ENCODE assay signal across 29 cellular contexts in the genomic region with DNA sequence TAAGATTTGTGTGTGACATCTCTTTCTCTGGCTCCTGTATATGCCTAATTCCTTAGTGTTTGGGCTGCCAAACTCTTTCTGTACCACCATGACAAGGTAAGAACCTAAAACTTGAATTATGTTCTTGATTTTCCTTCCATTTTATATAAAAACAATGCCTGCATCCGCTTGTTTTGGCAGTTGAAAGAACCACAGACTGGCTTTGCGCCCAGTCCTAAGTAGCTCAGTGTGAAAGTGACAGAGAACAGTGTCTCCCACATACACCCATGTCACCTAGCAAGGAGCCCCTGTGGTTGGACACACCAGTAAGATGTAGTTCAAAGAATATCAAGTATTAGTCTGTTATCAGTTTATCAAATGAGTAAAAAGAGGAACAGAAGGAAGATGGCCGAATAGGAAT. TPM values are rescaled to one million over a fixed set of nuclear protein-coding genes. Genes with fewer than 3 reads are reported as not detected.
"Had no signal": no experiment of that assay in that cellular context is flagged by ENCODE, and none has a peak within 500 bp of the region (broad histone marks: within the 10 kb centered on the region; RNA-seq: fewer than 3 reads in every experiment).

No MANE protein-coding gene starts in this region.

- ATAC-seq: activated T-cell treated with anti-CD3 and anti-CD28 coated beads, Interleukin-2, amount 50 U/mL, for 72 hours; esophagus mucosa; T-helper 17 cell; WTC11 had no signal

- FAIRE-seq: astrocyte, frontal cortex had no signal

- H3K4me3 ChIP-seq: coronary artery had no signal

- H3K27ac ChIP-seq: brain microvascular endothelial cell, coronary artery, epithelial cell of prostate, VCaP had no signal

- H3K27me3 ChIP-seq: brain microvascular endothelial cell had no signal

- DNase-seq: activated CD4-positive, alpha-beta memory T cell treated with anti-CD3 and anti-CD28 coated beads, Interleukin-2, amount 10 ng/mL, durations not matched to agents 7 days and 5 days; activated CD4-positive, alpha-beta T cell treated with anti-CD3 and anti-CD28 coated beads for 1 hour; activated CD4-positive, alpha-beta T cell treated with anti-CD3 and anti-CD28 coated beads for 4 hours; activated CD4-positive, alpha-beta T cell treated with anti-CD3 and anti-CD28 coated beads, Interleukin-2, amount 10 ng/mL, durations not matched to agents 7 days and 5 days; activated CD4-positive, alpha-beta T cell treated with anti-CD3 and anti-CD28 coated beads, Interleukin-2, amount 50 U/mL, for 4 hours; activated CD8-positive, alpha-beta memory T cell treated with anti-CD3 and anti-CD28 coated beads, Interleukin-2, amount 50 U/mL, for 48 hours; activated gamma-delta T cell; activated naive CD4-positive, alpha-beta T cell; activated naive CD4-positive, alpha-beta T cell treated with anti-CD3 and anti-CD28 coated beads, Interleukin-2, amount 10 ng/mL, durations not matched to agents 7 days and 5 days; activated T-cell treated with anti-CD3 and anti-CD28 coated beads for 4 hours; activated T-cell treated with anti-CD3 and anti-CD28 coated beads, Interleukin-2, amount 50 U/mL, for 24 hours; activated T-cell treated with anti-CD3 and anti-CD28 coated beads, Interleukin-2, amount 50 U/mL, for 72 hours; amniotic stem cell; anterior cingulate cortex; brain microvascular endothelial cell; effector CD8-positive, alpha-beta T cell; foreskin fibroblast; head of caudate nucleus; T-helper 1 cell; T-helper 17 cell; T1000 had no signal

- H3K36me3 ChIP-seq: brain microvascular endothelial cell had no signal

RNA-seq across cellular contexts. Expression of a gene that starts 40.7 kb away (rescaled TPM):
- total RNA-seq: activated CD4-positive, alpha-beta memory T cell treated with anti-CD3 and anti-CD28 coated beads, Interleukin-2, amount 10 ng/mL, durations not matched to agents 7 days and 5 days; activated CD4-positive, alpha-beta T cell treated with anti-CD3 and anti-CD28 coated beads, Interleukin-2, amount 10 ng/mL, durations not matched to agents 7 days and 5 days; activated T-cell treated with anti-CD3 and anti-CD28 coated beads, Interleukin-2, amount 50 U/mL, for 72 hours; astrocyte; cardiac septum; esophagus mucosa; T-helper 17 cell had no signal

RNA-seq across cellular contexts. Expression of a gene that starts 48.6 kb away (rescaled TPM):
- total RNA-seq: activated CD4-positive, alpha-beta memory T cell treated with anti-CD3 and anti-CD28 coated beads, Interleukin-2, amount 10 ng/mL, durations not matched to agents 7 days and 5 days; activated CD4-positive, alpha-beta T cell treated with anti-CD3 and anti-CD28 coated beads, Interleukin-2, amount 10 ng/mL, durations not matched to agents 7 days and 5 days; activated T-cell treated with anti-CD3 and anti-CD28 coated beads, Interleukin-2, amount 50 U/mL, for 72 hours; frontal cortex; T-helper 17 cell had no signal
